Comparison of ENCODE assay signal across 18 cellular contexts in the genomic region with DNA sequence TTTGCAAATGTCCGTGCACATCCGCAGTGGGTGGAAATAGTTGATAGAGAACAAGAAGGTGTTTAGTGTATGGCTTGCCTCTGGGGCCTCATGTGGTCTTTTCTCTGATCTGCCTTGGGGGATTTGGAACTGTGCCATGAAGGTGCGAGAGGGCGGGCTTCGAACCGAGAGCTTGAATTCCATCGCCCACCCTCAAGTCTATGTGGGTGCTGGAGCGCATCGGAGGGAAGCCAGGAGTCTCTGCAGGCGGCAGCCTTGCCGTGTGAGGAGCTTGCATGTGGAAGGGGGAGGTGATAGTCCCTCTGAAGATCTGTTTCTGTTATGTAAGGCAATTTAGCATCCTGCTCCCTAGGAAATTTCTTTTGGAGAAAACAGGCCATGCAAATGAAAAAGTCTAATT.
"Had no signal": no experiment of that assay in that cellular context is flagged by ENCODE, and none has a peak within 500 bp of the region (broad histone marks: within the 10 kb centered on the region; RNA-seq: fewer than 3 reads in every experiment).

No MANE protein-coding gene starts in this region.

- H3K4me3 ChIP-seq: esophagus muscularis mucosa, gastrocnemius medialis, hepatocyte, right atrium auricular region, sigmoid colon, skin epidermis, stomach, thyroid gland, upper lobe of left lung, vagina had no signal

- H3K4me1 ChIP-seq: gastrocnemius medialis, right atrium auricular region, sigmoid colon, upper lobe of left lung had no signal

- H3K36me3 ChIP-seq: esophagus muscularis mucosa, gastrocnemius medialis, neutrophil, right atrium auricular region, sigmoid colon, stomach, thyroid gland, upper lobe of left lung, vagina had no signal

- H3K9me3 Mint-ChIP-seq: effector memory CD8-positive, alpha-beta T cell; natural killer cell treated with Interleukin-12 subunit alpha and Interleukin-12 subunit beta and Interleukin-15 and Interleukin-18, amount 100 ng/mL, for 72 hours had no signal

- H3K4me2 ChIP-seq: hepatocyte had no signal

- H3K4me3 Mint-ChIP-seq: effector memory CD8-positive, alpha-beta T cell; natural killer cell treated with Interleukin-12 subunit alpha and Interleukin-12 subunit beta and Interleukin-15 and Interleukin-18, amount 100 ng/mL, for 72 hours had no signal

- H3K79me2 ChIP-seq: hepatocyte had no signal

- ATAC-seq: effector memory CD8-positive, alpha-beta T cell; gastrocnemius medialis; left colon; natural killer cell treated with Interleukin-12 subunit alpha and Interleukin-12 subunit beta and Interleukin-15 and Interleukin-18, amount 100 ng/mL, for 72 hours had no signal

- H3K27me3 ChIP-seq: esophagus muscularis mucosa, gastrocnemius medialis, hepatocyte, neutrophil, right atrium auricular region, sigmoid colon, stomach, thyroid gland, upper lobe of left lung, vagina had no signal

- H3K27ac Mint-ChIP-seq: effector memory CD8-positive, alpha-beta T cell; natural killer cell treated with Interleukin-12 subunit alpha and Interleukin-12 subunit beta and Interleukin-15 and Interleukin-18, amount 100 ng/mL, for 72 hours had no signal

- DNase-seq: effector memory CD8-positive, alpha-beta T cell; gastrocnemius medialis; left colon; sigmoid colon; stimulated activated CD4-positive, alpha-beta T cell treated with anti-CD3 and anti-CD28 coated beads, Interleukin-2, amount 100 ng/mL, for 24 hours; stimulated activated naive CD4-positive, alpha-beta T cell; stomach; substantia nigra; thyroid gland; upper lobe of left lung had no signal

- H2AFZ ChIP-seq: hepatocyte had no signal

- H3K36me3 Mint-ChIP-seq: natural killer cell treated with Interleukin-12 subunit alpha and Interleukin-12 subunit beta and Interleukin-15 and Interleukin-18, amount 100 ng/mL, for 72 hours had no signal

- H3K9me3 ChIP-seq: esophagus muscularis mucosa, gastrocnemius medialis, neutrophil, right atrium auricular region, sigmoid colon, stomach, thyroid gland, upper lobe of left lung, vagina had no signal

- H3K27ac ChIP-seq: epithelial cell of prostate, esophagus muscularis mucosa, gastrocnemius medialis, hepatocyte, neutrophil, right atrium auricular region, sigmoid colon, skin epidermis, stomach, upper lobe of left lung, vagina had no signal
